Comparison of ENCODE assay signal across 8 cellular contexts in the genomic region with DNA sequence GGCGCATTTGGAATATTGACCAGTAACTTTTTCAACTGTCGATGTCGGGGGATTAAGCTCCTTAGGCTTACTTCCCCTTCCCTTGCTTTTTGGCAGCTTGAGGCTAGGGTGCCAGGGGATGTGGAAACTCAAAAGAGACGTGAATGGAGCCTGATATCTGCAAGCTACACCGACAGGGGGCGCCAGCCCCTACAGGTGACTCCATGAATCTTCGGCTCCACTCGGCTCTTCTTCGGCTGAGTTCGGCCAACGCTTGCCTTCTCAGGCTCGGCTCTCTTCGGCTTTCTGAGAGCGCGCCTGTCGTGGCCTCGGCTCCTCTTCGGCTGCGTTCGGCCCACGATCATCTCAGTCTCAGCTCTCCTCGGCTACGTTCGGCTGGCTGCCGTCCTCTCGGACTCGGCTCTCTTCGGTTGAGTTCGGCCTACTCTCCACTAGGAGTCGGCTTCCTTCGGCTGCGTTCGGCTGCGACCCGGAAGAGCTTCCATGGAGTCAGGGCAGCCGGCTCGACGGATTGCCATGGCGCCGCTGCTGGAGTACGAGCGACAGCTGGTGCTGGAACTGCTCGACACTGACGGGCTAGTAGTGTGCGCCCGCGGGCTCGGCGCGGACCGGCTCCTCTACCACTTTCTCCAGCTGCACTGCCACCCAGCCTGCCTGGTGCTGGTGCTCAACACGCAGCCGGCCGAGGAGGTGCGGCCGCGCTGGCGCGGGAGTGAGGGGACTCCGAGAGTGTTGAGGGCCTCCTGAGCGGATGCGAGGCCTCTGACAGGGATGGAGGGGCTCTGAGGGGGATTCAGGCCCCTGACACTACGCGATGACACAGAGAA. TPM values are rescaled to one million over a fixed set of nuclear protein-coding genes. Genes with fewer than 3 reads are reported as not detected.
DNase-seq lines count a peak whose midpoint lies in the region; ATAC-seq, FAIRE-seq and TF ChIP-seq lines count a peak whose summit lies in the region.

Gene ERCC4 (plus strand): TSS at position 472 of the 827 bp plus-strand sequence. CDS start 12 bp downstream, at position 484.

- H4K5ac ChIP-seq in mesendoderm (ENCODE audit: low read length), result no peak within 1 kb of the TSS

- peak within 1 kb of the TSS; percentile 83 for H3K4me2 ChIP-seq in mesendoderm (ENCODE audit: low read length)

- H3K36me3 ChIP-seq in HUES48 (ENCODE audit: control insufficient read depth, insufficient read depth, low read length) (peaks cover 24% of the 10 kb centered on the region), NT2/D1 (ENCODE audit: insufficient read depth, insufficient read length, low read length) (peaks cover 27% of the 10 kb centered on the region), endocrine pancreas (ENCODE audit: control insufficient read depth, insufficient read depth, low read length) (no peaks in the 10 kb centered on the region), mesendoderm (ENCODE audit: control insufficient read depth, insufficient read depth, low read length) (no peaks in the 10 kb centered on the region)

- H3K27ac Mint-ChIP-seq in activated CD8-positive, alpha-beta memory T cell treated with anti-CD3 and anti-CD28 coated beads, Interleukin-2, amount 10 ng/mL, durations not matched to agents 7 days and 5 days, result peak within 1 kb of the TSS; percentile 91

- H3K36me3 Mint-ChIP-seq in activated CD8-positive, alpha-beta memory T cell treated with anti-CD3 and anti-CD28 coated beads, Interleukin-2, amount 10 ng/mL, durations not matched to agents 7 days and 5 days, result peaks cover 3% of the 10 kb centered on the region

- ATAC-seq in GM21390 (IDR thresholded peaks at IDR 0.05; ENCODE audit: unreplicated experiment), result peak; percentile 98
- peak; percentile 99 for ATAC-seq in activated CD8-positive, alpha-beta memory T cell treated with anti-CD3 and anti-CD28 coated beads, Interleukin-2, amount 10 ng/mL, durations not matched to agents 7 days and 5 days

- H3K4me3 Mint-ChIP-seq in activated CD8-positive, alpha-beta memory T cell treated with anti-CD3 and anti-CD28 coated beads, Interleukin-2, amount 10 ng/mL, durations not matched to agents 7 days and 5 days, result peak within 1 kb of the TSS; percentile 95

- no peaks in the 10 kb centered on the region for H3K27me3 ChIP-seq in HUES48 (ENCODE audit: control insufficient read depth, insufficient read depth, low read length)
- no peaks in the 10 kb centered on the region for H3K27me3 ChIP-seq in NT2/D1 (ENCODE audit: insufficient read depth, insufficient read length)
- no peaks in the 10 kb centered on the region for H3K27me3 ChIP-seq in endocrine pancreas (ENCODE audit: control insufficient read depth, insufficient read depth, low read length)
- H3K27me3 ChIP-seq in mesendoderm (ENCODE audit: insufficient read depth, low read length, poor library complexity), result no peaks in the 10 kb centered on the region

- H3K4me1 ChIP-seq in HUES48 (ENCODE audit: control insufficient read depth, insufficient read depth, low read length) (peaks cover 6% of the 10 kb centered on the region; the same call in 1 of the 2 replicates), NT2/D1 (ENCODE audit: insufficient read depth, insufficient read length) (no peaks in the 10 kb centered on the region), endocrine pancreas (ENCODE audit: control insufficient read depth, insufficient read depth, low read length) (no peaks in the 10 kb centered on the region), mesendoderm (ENCODE audit: control insufficient read depth, low read depth, low read length) (no peaks in the 10 kb centered on the region)

- peak; percentile 84 for TF ChIP-seq CTCF in D721Med (IDR thresholded peaks at IDR 0.05; ENCODE audit: insufficient read depth, missing control alignments)

- peaks cover 4% of the 10 kb centered on the region for H3K27me3 Mint-ChIP-seq in activated CD8-positive, alpha-beta memory T cell treated with anti-CD3 and anti-CD28 coated beads, Interleukin-2, amount 10 ng/mL, durations not matched to agents 7 days and 5 days

- H3K56ac ChIP-seq in mesendoderm (ENCODE audit: low read length), result peak within 1 kb of the TSS; percentile 100

- no peak within 1 kb of the TSS for H2BK120ac ChIP-seq in mesendoderm (ENCODE audit: low read depth, low read length)

- H3K9ac ChIP-seq in HUES48 (ENCODE audit: low read depth, low read length) (peak within 1 kb of the TSS; percentile 65), NT2/D1 (ENCODE audit: insufficient read length, low read depth) (peak within 1 kb of the TSS; percentile 99), endocrine pancreas (ENCODE audit: control insufficient read depth, insufficient read depth, low read length) (peak within 1 kb of the TSS; percentile 97), mesendoderm (ENCODE audit: low read length) (peak within 1 kb of the TSS; percentile 95)

- H3K79me2 ChIP-seq in mesendoderm (ENCODE audit: control insufficient read depth, insufficient read depth, low read length), result peaks cover 1% of the 10 kb centered on the region

- peaks cover 25% of the 10 kb centered on the region for H3K4me1 Mint-ChIP-seq in activated CD8-positive, alpha-beta memory T cell treated with anti-CD3 and anti-CD28 coated beads, Interleukin-2, amount 10 ng/mL, durations not matched to agents 7 days and 5 days

- no CpG with 5 or more reads among the region's 64 CpGs for WGBS in mesendoderm (ENCODE audit: extremely low coverage, insufficient coverage, low lambda C conversion rate)

- peak; percentile 56 for FAIRE-seq in D721Med (lab: Jason Lieb, UNC)

- H3K23ac ChIP-seq in mesendoderm (ENCODE audit: low read length), result no peak within 1 kb of the TSS

- H3K4ac ChIP-seq in mesendoderm (ENCODE audit: low read depth, low read length), result peak within 1 kb of the TSS; percentile 58

- CTCF ChIA-PET in activated CD8-positive, alpha-beta memory T cell treated with anti-CD3 and anti-CD28 coated beads, Interleukin-2, amount 10 ng/mL, durations not matched to agents 7 days and 5 days (lab: Charles Lee), result interaction anchor here (0.6 to 4.2 kb wide), 35 partner anchors 9 to 1825 kb away, joined by 3 to 31 read pairs (median 3); partner anchors contain the start of gene BFAR

- H3K4me3 ChIP-seq in HUES48 (ENCODE audit: low read depth, low read length), result peak within 1 kb of the TSS; percentile 89
- peak within 1 kb of the TSS; percentile 99 for H3K4me3 ChIP-seq in NT2/D1 (ENCODE audit: insufficient read length, low read depth)
- H3K4me3 ChIP-seq in endocrine pancreas (ENCODE audit: control insufficient read depth, insufficient read depth, low read length), result peak within 1 kb of the TSS; percentile 50
- peak within 1 kb of the TSS; percentile 90 for H3K4me3 ChIP-seq in mesendoderm (ENCODE audit: low read length)

- H3K27ac ChIP-seq in HUES48 (ENCODE audit: low read depth, low read length) (peak within 1 kb of the TSS; percentile 54), mesendoderm (ENCODE audit: low read depth, low read length) (peak within 1 kb of the TSS; percentile 2)

- DNase-seq in D721Med (ENCODE audit: insufficient read length, low spot score) (peak; percentile 91), NT2/D1 (ENCODE audit: low read depth, low spot score) (peak; percentile 99), mesendoderm (peak; percentile 99)
- DNase-seq in activated CD8-positive, alpha-beta memory T cell treated with anti-CD3 and anti-CD28 coated beads, Interleukin-2, amount 10 ng/mL, durations not matched to agents 7 days and 5 days, result peak; percentile 100
- peak; percentile 97 for DNase-seq in stimulated activated CD8-positive, alpha-beta memory T cell treated with anti-CD3 and anti-CD28 coated beads, Interleukin-15, amount 100 ng/mL, for 1 hour (ENCODE audit: low read depth)

- H4K8ac ChIP-seq in mesendoderm (ENCODE audit: low read depth, low read length), result no peak within 1 kb of the TSS

- no peak within 1 kb of the TSS for H2AK5ac ChIP-seq in mesendoderm (ENCODE audit: low read length)

- no peaks in the 10 kb centered on the region for H3K9me3 Mint-ChIP-seq in activated CD8-positive, alpha-beta memory T cell treated with anti-CD3 and anti-CD28 coated beads, Interleukin-2, amount 10 ng/mL, durations not matched to agents 7 days and 5 days (ENCODE audit: low read depth)

- H3K9me3 ChIP-seq in HUES48 (ENCODE audit: control insufficient read depth, insufficient read depth, low read length), result no peaks in the 10 kb centered on the region
- no peaks in the 10 kb centered on the region for H3K9me3 ChIP-seq in NT2/D1 (ENCODE audit: insufficient read depth, low read length)
- no peaks in the 10 kb centered on the region for H3K9me3 ChIP-seq in endocrine pancreas (ENCODE audit: control insufficient read depth, low read length)

- peak within 1 kb of the TSS; percentile 39 for H2BK5ac ChIP-seq in mesendoderm (ENCODE audit: low read length)

- no peak within 1 kb of the TSS for H2BK15ac ChIP-seq in mesendoderm (replicated peaks; ENCODE audit: low read depth)

- H3K79me1 ChIP-seq in mesendoderm (ENCODE audit: low read length), result peaks cover 3% of the 10 kb centered on the region

- H3K18ac ChIP-seq in mesendoderm (ENCODE audit: low read length), result no peak within 1 kb of the TSS

RNA-seq across cellular contexts. Expression of gene ERCC4, which starts in this region (rescaled TPM):
- 10 to 100 TPM; 12.6 to 13.1 TPM for total RNA-seq in activated CD8-positive, alpha-beta memory T cell treated with anti-CD3 and anti-CD28 coated beads, Interleukin-2, amount 10 ng/mL, durations not matched to agents 7 days and 5 days
- 2.6 TPM for polyA plus RNA-seq in mesendoderm (2013, experiment 1 of 2)
- 2.5 TPM for polyA plus RNA-seq in mesendoderm (2013, experiment 2 of 2)

Comparison
In these comparisons a context has a peak if more than half of its experiments do, and no peak if none do; other contexts are left out.
1. Peak in every context shown above with its lines: DNase-seq, ATAC-seq, H3K4me3 ChIP-seq and H3K27ac ChIP-seq.